In genomic region chr4:104942990-104943758, GRCh38 we compare ENCODE assay signal across 13 cellular contexts.
DNase-seq lines count a peak whose midpoint lies in the region; ATAC-seq and TF ChIP-seq lines count a peak whose summit lies in the region.
"Had no signal": no experiment of that assay in that cellular context is flagged by ENCODE, and none has a peak within 500 bp of the region (broad histone marks: within the 10 kb centered on the region; RNA-seq: fewer than 3 reads in every experiment).

No MANE protein-coding gene starts in this region.

- intact Hi-C loops in left ventricle myocardium inferior (cut with micrococcal nuclease): no loop called here

- no peak for TF ChIP-seq CTCF in GM13977 (IDR thresholded peaks at IDR 0.05; ENCODE audit: extremely low read depth, insufficient read depth, missing control alignments)
- TF ChIP-seq CTCF in left ventricle myocardium inferior (IDR thresholded peaks at IDR 0.05; ENCODE audit: borderline replicate concordance): no peak

- H3K27ac ChIP-seq in left ventricle myocardium inferior (replicated peaks): no peak overlapping the region
- H3K27ac ChIP-seq: ovary, thoracic aorta had no signal

- H3K4me1 ChIP-seq in left ventricle myocardium inferior: no peaks in the 10 kb centered on the region

- ATAC-seq in GM21367 (IDR thresholded peaks at IDR 0.05; ENCODE audit: unreplicated experiment): peak; percentile 82
- ATAC-seq in HG03442 (IDR thresholded peaks at IDR 0.05; ENCODE audit: unreplicated experiment): peak; percentile 70
- peak; percentile 48 for ATAC-seq in esophagus mucosa

- no peaks in the 10 kb centered on the region for H3K27me3 ChIP-seq in left ventricle myocardium inferior (ENCODE audit: low read depth)
- H3K27me3 ChIP-seq: ovary had no signal

- no peak overlapping the region for H3K4me3 ChIP-seq in left ventricle myocardium inferior
- H3K4me3 ChIP-seq: ovary, thoracic aorta had no signal

- in situ Hi-C loops in GM13977 (cut with MboI; ENCODE audit: low pct_unique_long_range_greater_than_20kb, low sequenced_read_pairs, unreplicated experiment): loop anchor here (25.0 kb wide), 1 partner anchor 519 kb away; the partner anchor contains the start of gene PPA2

- no peaks in the 10 kb centered on the region for H3K9me3 ChIP-seq in left ventricle myocardium inferior (replicated peaks)
- H3K9me3 ChIP-seq: ovary, thoracic aorta had no signal

- H3K36me3 ChIP-seq in left ventricle myocardium inferior: no peaks in the 10 kb centered on the region
- H3K36me3 ChIP-seq: ovary, thoracic aorta had no signal

- peak; percentile 4 for DNase-seq in GM13977 (ENCODE audit: low spot score)
- no peak for DNase-seq in Ammon's horn (ENCODE audit: low spot score)
- no peak for DNase-seq in HPDE6-E6E7 (ENCODE audit: extremely low spot score)
- DNase-seq in left ventricle myocardium inferior: no peak
- DNase-seq in DMS53 treated with DMSO at 0.1 percent for 48 hours (lab: John Stamatoyannopoulos, UW; ENCODE audit: unreplicated experiment): no peak
- DNase-seq: activated naive CD4-positive, alpha-beta T cell treated with anti-CD3 and anti-CD28 coated beads for 36 hours; NCI-H69; ovary; stimulated activated CD4-positive, alpha-beta T cell treated with anti-CD3 and anti-CD28 coated beads, Interleukin-4, amount 100 ng/mL, for 1 hour had no signal
